ENCODE assay signal across 10 cellular contexts in genomic region chr17:2011421-2012371, GRCh38. TPM values are rescaled to one million over a fixed set of nuclear protein-coding genes. Genes with fewer than 3 reads are reported as not detected.
DNase-seq lines count a peak whose midpoint lies in the region; ATAC-seq and TF ChIP-seq lines count a peak whose summit lies in the region.
"Had no signal": no experiment of that assay in that cellular context is flagged by ENCODE, and none has a peak within 500 bp of the region (broad histone marks: within the 10 kb centered on the region; RNA-seq: fewer than 3 reads in every experiment).

No MANE protein-coding gene starts in this region.

- TF ChIP-seq CTCF in natural killer cell (IDR thresholded peaks at IDR 0.05), result no peak
- no peak for TF ChIP-seq CTCF in mammary epithelial cell (conservative IDR thresholded peaks at IDR 0.05 in 1 of 2, IDR thresholded peaks at IDR 0.05 in 1 of 2; ENCODE audit: extremely low read depth in 1 of 2, insufficient read depth in 1 of 2, low read depth in 1 of 2, low read length in 2 of 2)
- TF ChIP-seq CTCF in lower lobe of right lung (IDR thresholded peaks at IDR 0.05), result no peak

- no peaks in the 10 kb centered on the region for H3K9me3 ChIP-seq in mammary epithelial cell (replicated peaks; ENCODE audit: insufficient read depth, low read length)
- H3K9me3 ChIP-seq in lower lobe of right lung, result no peaks in the 10 kb centered on the region
- no peaks in the 10 kb centered on the region for H3K9me3 ChIP-seq in aorta (ENCODE audit: control insufficient read depth, low read length)

- no peak overlapping the region for H3K9ac ChIP-seq in mammary epithelial cell (ENCODE audit: insufficient read depth, low read length)

- WGBS in mammary epithelial cell (ENCODE audit: low coverage, missing lambda C conversion rate), result 7% methylated on average over 19 of the region's 23 CpGs
- WGBS in aorta, 2 donors, result 11 to 13% methylated on average over 23 of the region's 23 CpGs

- in situ Hi-C loops in mammary epithelial cell (cut with MboI; ENCODE audit: low sequenced_read_pairs in 2 of 2), result no loop called here

- no peaks in the 10 kb centered on the region for H3K79me2 ChIP-seq in mammary epithelial cell (ENCODE audit: insufficient read depth, low read length)

- no peak overlapping the region for H3K27ac Mint-ChIP-seq in natural killer cell
- H3K27ac Mint-ChIP-seq in natural killer cell treated with Interleukin-12 subunit alpha and Interleukin-12 subunit beta and Interleukin-15 and Interleukin-18, amount 100 ng/mL, for 72 hours, result no peak overlapping the region

- peaks cover 0 to 6% of the 10 kb centered on the region in 2 donors for H3K4me1 Mint-ChIP-seq in natural killer cell
- H3K4me1 Mint-ChIP-seq in natural killer cell treated with Interleukin-12 subunit alpha and Interleukin-12 subunit beta and Interleukin-15 and Interleukin-18, amount 100 ng/mL, for 72 hours (ENCODE audit: low read depth in 2 of 2), result peaks cover 0 to 3% of the 10 kb centered on the region in 2 donors

- peaks cover 6 to 16% of the 10 kb centered on the region in 2 donors for H3K27me3 Mint-ChIP-seq in natural killer cell (ENCODE audit: low read depth in 2 of 2)
- H3K27me3 Mint-ChIP-seq in natural killer cell treated with Interleukin-12 subunit alpha and Interleukin-12 subunit beta and Interleukin-15 and Interleukin-18, amount 100 ng/mL, for 72 hours, result peaks cover 9 to 25% of the 10 kb centered on the region in 2 donors

- CTCF ChIA-PET in mammary epithelial cell (lab: Charles Lee; ENCODE audit: low non-redundant PET), result no interaction called here

- H3K4me3 Mint-ChIP-seq in natural killer cell, result no peak overlapping the region
- no peak overlapping the region for H3K4me3 Mint-ChIP-seq in natural killer cell treated with Interleukin-12 subunit alpha and Interleukin-12 subunit beta and Interleukin-15 and Interleukin-18, amount 100 ng/mL, for 72 hours

- dilution Hi-C loops in mammary epithelial cell (cut with HindIII; ENCODE audit: low sequenced_read_pairs), result no loop called here

- H3K4me2 ChIP-seq in mammary epithelial cell (ENCODE audit: insufficient read depth, low read depth, low read length), result peak overlapping the region; percentile 68

- H3K27me3 ChIP-seq in mammary epithelial cell (ENCODE audit: insufficient read depth, low read length), result no peaks in the 10 kb centered on the region
- H3K27me3 ChIP-seq in lower lobe of right lung (ENCODE audit: low read depth), result peaks cover 4% of the 10 kb centered on the region
- H3K27me3 ChIP-seq in aorta (ENCODE audit: control insufficient read depth in 1 of 2, insufficient read depth in 2 of 2, low read length in 1 of 2), result no peaks in the 10 kb centered on the region

- no peaks in the 10 kb centered on the region for H3K36me3 Mint-ChIP-seq in natural killer cell
- H3K36me3 Mint-ChIP-seq in natural killer cell treated with Interleukin-12 subunit alpha and Interleukin-12 subunit beta and Interleukin-15 and Interleukin-18, amount 100 ng/mL, for 72 hours, result no peaks in the 10 kb centered on the region

- H3K4me1 ChIP-seq in mammary epithelial cell (ENCODE audit: insufficient read depth, low read length), result peaks cover 12% of the 10 kb centered on the region
- peaks cover 16% of the 10 kb centered on the region for H3K4me1 ChIP-seq in lower lobe of right lung
- H3K4me1 ChIP-seq in aorta (ENCODE audit: control insufficient read depth in 1 of 2, insufficient read depth in 2 of 2, low read length in 2 of 2), result no peaks in the 10 kb centered on the region

- peak overlapping the region; percentile 92 for H2AFZ ChIP-seq in mammary epithelial cell (ENCODE audit: low read depth, low read length)

- H3K4me3 ChIP-seq in mammary epithelial cell (replicated peaks in 1 of 3; ENCODE audit: insufficient read depth in 1 of 3, low read depth in 2 of 3, low read length in 3 of 3) (peak overlapping the region in 1 of 3 experiments; percentile 6), lower lobe of right lung (peak overlapping the region; percentile 3), aorta (ENCODE audit: low read length in 2 of 2) (no peak overlapping the region)

- H4K20me1 ChIP-seq in mammary epithelial cell (ENCODE audit: insufficient read depth, low read length), result no peaks in the 10 kb centered on the region

- no peaks in the 10 kb centered on the region for H3K9me3 Mint-ChIP-seq in natural killer cell
- H3K9me3 Mint-ChIP-seq in natural killer cell treated with Interleukin-12 subunit alpha and Interleukin-12 subunit beta and Interleukin-15 and Interleukin-18, amount 100 ng/mL, for 72 hours, result no peaks in the 10 kb centered on the region

- intact Hi-C loops in natural killer cell (cut with micrococcal nuclease), result no loop called here
- intact Hi-C loops in mammary epithelial cell (cut with micrococcal nuclease), result no loop called here
- intact Hi-C loops in lower lobe of right lung (cut with DNase I), result no loop called here
- intact Hi-C loops in aorta (cut with DNase I), result no loop called here

- no TSS peak for BruUV-seq in mammary epithelial cell (replicated peaks; lab: Mats Ljungman, UMichigan)

- H3K27ac ChIP-seq in mammary epithelial cell (ENCODE audit: insufficient read depth, low read depth, low read length) (no peak overlapping the region), lower lobe of right lung (peak overlapping the region; percentile 50), aorta (ENCODE audit: low read depth in 1 of 2, low read length in 2 of 2) (peak overlapping the region in 1 of 2 donors; percentile 52)

- DNase-seq in natural killer cell (no peak), mammary epithelial cell (peak; percentile 51), lower lobe of right lung (peak; percentile 70), aorta (peak in 1 of 2 donors; percentile 75)
- no peak for DNase-seq in natural killer cell treated with Interleukin-12 subunit alpha and Interleukin-12 subunit beta and Interleukin-15 and Interleukin-18, amount 100 ng/mL, for 72 hours (ENCODE audit: low spot score)
- no peak for DNase-seq in stimulated activated CD4-positive, alpha-beta T cell treated with anti-CD3 and anti-CD28 coated beads, Interleukin-2, amount 100 ng/mL, for 48 hours
- DNase-seq in activated CD4-positive, CD25-positive, alpha-beta regulatory T cell (lab: John Stamatoyannopoulos, UW), result no peak
- DNase-seq: activated T-cell treated with anti-CD3 and anti-CD28 coated beads for 4 hours, NCI-H446 treated with DMSO at 0.1 percent for 48 hours had no signal

- ATAC-seq in natural killer cell (peak; percentile 15 to 40 (median 21)), lower lobe of right lung (peak; percentile 74 to 85), aorta (ENCODE audit: low FRiP score) (peak; percentile 75), HG03342 (IDR thresholded peaks at IDR 0.05; ENCODE audit: unreplicated experiment) (no peak)
- ATAC-seq in natural killer cell treated with Interleukin-12 subunit alpha and Interleukin-12 subunit beta and Interleukin-15 and Interleukin-18, amount 100 ng/mL, for 72 hours, result no peak

- H3K36me3 ChIP-seq in mammary epithelial cell (ENCODE audit: insufficient read depth, low read length) (no peaks in the 10 kb centered on the region), lower lobe of right lung (no peaks in the 10 kb centered on the region), aorta (ENCODE audit: control insufficient read depth in 1 of 2, insufficient read depth in 2 of 2, low read length in 1 of 2) (no peaks in the 10 kb centered on the region)

RNA-seq across cellular contexts. Expression of gene RTN4RL1, which starts 13.4 kb away (rescaled TPM):
- total RNA-seq in natural killer cell (under 1 TPM in 2 of 3 donors, not detected in 1; 0.15 to 0.23 TPM), mammary epithelial cell (1 to 10 TPM in 1 of 2 donors, under 1 TPM in 1; under 0.01 to 5.7 TPM), lower lobe of right lung (5.8 TPM), aorta (1 to 10 TPM; 2.6 to 5.2 TPM)
- total RNA-seq in natural killer cell treated with Interleukin-12 subunit alpha and Interleukin-12 subunit beta and Interleukin-15 and Interleukin-18, amount 100 ng/mL, for 72 hours, result not detected
- polyA plus RNA-seq in mammary epithelial cell (2.5 TPM), aorta (1 to 10 TPM in 1 of 2 donors, under 1 TPM in 1; 0.25 to 1.8 TPM)
- 1.6 TPM for polyA minus RNA-seq in mammary epithelial cell

RNA-seq across cellular contexts. Expression of gene DPH1, which starts 18.3 kb away (rescaled TPM):
- total RNA-seq in natural killer cell, result 10 to 100 TPM; 60.2 to 65.2 (median 63.2) TPM
- total RNA-seq in natural killer cell treated with Interleukin-12 subunit alpha and Interleukin-12 subunit beta and Interleukin-15 and Interleukin-18, amount 100 ng/mL, for 72 hours, result 10 to 100 TPM; 32.5 to 34.7 TPM
- 10 to 100 TPM; 29.0 to 36.2 TPM for total RNA-seq in mammary epithelial cell
- 27.4 TPM for polyA plus RNA-seq in mammary epithelial cell
- polyA minus RNA-seq in mammary epithelial cell, result 64.4 TPM
- total RNA-seq in lower lobe of right lung, result 38.0 TPM
- total RNA-seq in aorta, result 10 to 100 TPM; 26.1 to 38.8 TPM
- 10 to 100 TPM in 1 of 2 donors, 1 to 10 TPM in 1; 6.3 to 62.9 TPM for polyA plus RNA-seq in aorta

RNA-seq across cellular contexts. Expression of gene OVCA2, which starts 30.1 kb away (rescaled TPM):
- total RNA-seq in natural killer cell, result 10 to 100 TPM; 27.9 to 33.8 (median 28.5) TPM
- total RNA-seq in natural killer cell treated with Interleukin-12 subunit alpha and Interleukin-12 subunit beta and Interleukin-15 and Interleukin-18, amount 100 ng/mL, for 72 hours, result 10 to 100 TPM; 35.5 to 49.8 TPM
- total RNA-seq in mammary epithelial cell, result 10 to 100 TPM; 44.1 to 65.7 TPM
- 68.4 TPM for polyA plus RNA-seq in mammary epithelial cell
- 28.3 TPM for polyA minus RNA-seq in mammary epithelial cell
- total RNA-seq in lower lobe of right lung, result 20.3 TPM
- total RNA-seq in aorta, result 10 to 100 TPM; 14.2 to 19.8 TPM
- 10 to 100 TPM; 20.3 to 54.0 TPM for polyA plus RNA-seq in aorta

RNA-seq across cellular contexts. Expression of gene HIC1, which starts 43.2 kb away (rescaled TPM):
- total RNA-seq in natural killer cell (10 to 100 TPM; 19.2 to 26.4 (median 20.7) TPM), mammary epithelial cell (1 to 10 TPM in 1 of 2 donors, under 1 TPM in 1; 0.67 to 1.3 TPM), lower lobe of right lung (20.6 TPM), aorta (10 to 100 TPM; 27.2 to 69.2 TPM)
- total RNA-seq in natural killer cell treated with Interleukin-12 subunit alpha and Interleukin-12 subunit beta and Interleukin-15 and Interleukin-18, amount 100 ng/mL, for 72 hours, result 10 to 100 TPM; 24.8 to 56.7 TPM
- polyA plus RNA-seq in mammary epithelial cell (0.20 TPM), aorta (1 to 10 TPM; 1.1 to 2.1 TPM)
- polyA minus RNA-seq in mammary epithelial cell, result not detected

Comparison
In these comparisons a context has a peak if more than half of its experiments do, and no peak if none do; other contexts are left out.
1. ATAC-seq: peak in natural killer cell (3 of 3), lower lobe of right lung (2 of 2) and aorta (single experiment); none in natural killer cell treated with Interleukin-12 subunit alpha and Interleukin-12 subunit beta and Interleukin-15 and Interleukin-18, amount 100 ng/mL, for 72 hours (0 of 2) and HG03342 (single experiment).
2. DNase-seq: peak in mammary epithelial cell (single experiment) and lower lobe of right lung (single experiment); none in natural killer cell (single experiment), natural killer cell treated with Interleukin-12 subunit alpha and Interleukin-12 subunit beta and Interleukin-15 and Interleukin-18, amount 100 ng/mL, for 72 hours (single experiment), stimulated activated CD4-positive, alpha-beta T cell treated with anti-CD3 and anti-CD28 coated beads, Interleukin-2, amount 100 ng/mL, for 48 hours (0 of 2) and activated CD4-positive, CD25-positive, alpha-beta regulatory T cell (0 of 4).